13 cellular contexts compared by ENCODE assay signal in genomic region chrX:110125435-110125834, GRCh38.
DNase-seq lines count a peak whose midpoint lies in the region; ATAC-seq, FAIRE-seq and TF ChIP-seq lines count a peak whose summit lies in the region.
"Had no signal": no experiment of that assay in that cellular context is flagged by ENCODE, and none has a peak within 500 bp of the region (broad histone marks: within the 10 kb centered on the region; RNA-seq: fewer than 3 reads in every experiment).

No MANE protein-coding gene starts in this region.

- no peaks in the 10 kb centered on the region for H3K79me1 ChIP-seq in trophoblast cell (ENCODE audit: low read length)

- H4K12ac ChIP-seq in trophoblast cell (ENCODE audit: low read depth, low read length), result no peak overlapping the region

- H3K4me1 ChIP-seq in adipocyte (ENCODE audit: control insufficient read depth, insufficient read depth, low read length) (peaks cover 5% of the 10 kb centered on the region), kidney (ENCODE audit: control insufficient read depth in 1 of 2, insufficient read depth in 1 of 2, low read depth in 1 of 2, low read length in 2 of 2) (no peaks in the 10 kb centered on the region), trophoblast cell (ENCODE audit: control insufficient read depth in 1 of 2, insufficient read depth in 2 of 2, low read length in 2 of 2) (no peaks in the 10 kb centered on the region)

- H3K27ac ChIP-seq in kidney (ENCODE audit: low read depth in 2 of 2, low read length in 2 of 2), result no peak overlapping the region
- H3K27ac ChIP-seq in trophoblast cell (ENCODE audit: low read depth, low read length), result no peak overlapping the region
- H3K27ac ChIP-seq: dorsolateral prefrontal cortex, KMS-11, skin epidermis had no signal

- H3K4ac ChIP-seq in trophoblast cell (ENCODE audit: low read depth, low read length), result no peak overlapping the region

- H3K27me3 ChIP-seq in adipocyte (replicated peaks; ENCODE audit: control insufficient read depth, insufficient read depth, low read length) (peaks cover 5% of the 10 kb centered on the region), trophoblast cell (ENCODE audit: insufficient read depth, low read length) (no peaks in the 10 kb centered on the region)

- peak; percentile 8 for DNase-seq in AG20443 (ENCODE audit: low spot score)
- DNase-seq in HFF-Myc (ENCODE audit: extremely low read depth, low read depth), result no peak
- peak; percentile 10 for DNase-seq in adipocyte (ENCODE audit: low read depth)
- no peak for DNase-seq in kidney
- no peak for DNase-seq in NCI-H510A treated with DMSO at 0.1 percent for 48 hours (lab: John Stamatoyannopoulos, UW)
- DNase-seq in trophoblast cell, result no peak
- no peak for DNase-seq in activated CD4-positive, alpha-beta T cell treated with anti-CD3 and anti-CD28 coated beads, Interleukin-2, amount 50 U/mL, for 4 hours
- DNase-seq: EL; stimulated activated naive CD8-positive, alpha-beta T cell treated with anti-CD3 and anti-CD28 coated beads, Interleukin-15, Interleukin-2, amounts not matched to agents 100 U/mL and 50 U/mL, for 24 hours had no signal

- no CpG with 5 or more reads among the region's 4 CpGs for WGBS in trophoblast cell (ENCODE audit: extremely low coverage, insufficient coverage, insufficient read length)

- H3K14ac ChIP-seq in trophoblast cell (ENCODE audit: low read length), result no peak overlapping the region

- peaks cover 3% of the 10 kb centered on the region for H3K9me3 ChIP-seq in adipocyte (ENCODE audit: control insufficient read depth, low read length)
- H3K9me3 ChIP-seq in kidney (ENCODE audit: control insufficient read depth in 1 of 2, low read length in 2 of 2), result no peaks in the 10 kb centered on the region
- H3K9me3 ChIP-seq in trophoblast cell (ENCODE audit: insufficient read depth, low read depth, low read length), result no peaks in the 10 kb centered on the region

- no peak for FAIRE-seq in kidney (lab: Jason Lieb, UNC)

- ATAC-seq in GM21526 (IDR thresholded peaks at IDR 0.05; ENCODE audit: low FRiP score, unreplicated experiment), result no peak
- ATAC-seq: stimulated activated naive CD8-positive, alpha-beta T cell treated with anti-CD3 and anti-CD28 coated beads, Interleukin-15, Interleukin-2, amounts not matched to agents 100 U/mL and 50 U/mL, for 24 hours had no signal

- no peak overlapping the region for H3K18ac ChIP-seq in trophoblast cell (ENCODE audit: low read length)

- no peak overlapping the region for H4K91ac ChIP-seq in trophoblast cell (ENCODE audit: low read depth, low read length)

- no peaks in the 10 kb centered on the region for H3K36me3 ChIP-seq in adipocyte (ENCODE audit: control insufficient read depth, insufficient read depth, low read length, severe bottlenecking)
- H3K36me3 ChIP-seq in kidney (ENCODE audit: control insufficient read depth in 1 of 2, insufficient read depth in 2 of 2, low read length in 2 of 2), result no peaks in the 10 kb centered on the region
- H3K36me3 ChIP-seq in trophoblast cell (ENCODE audit: control insufficient read depth in 1 of 2, insufficient read depth in 2 of 2, low read length in 2 of 2), result no peaks in the 10 kb centered on the region

- H3K9ac ChIP-seq in adipocyte (ENCODE audit: low read length) (no peak overlapping the region), kidney (ENCODE audit: low read length in 2 of 2) (no peak overlapping the region), trophoblast cell (ENCODE audit: low read length) (no peak overlapping the region)
- H3K9ac ChIP-seq: KMS-11 had no signal

- intact Hi-C loops in kidney (cut with DNase I), result no loop called here

- H3K79me2 ChIP-seq in trophoblast cell (ENCODE audit: control insufficient read depth, insufficient read depth, low read length, poor library complexity), result no peaks in the 10 kb centered on the region

- TF ChIP-seq CTCF in HFF-Myc (IDR thresholded peaks at IDR 0.05; ENCODE audit: low read depth, low read length, missing control alignments), result peak; percentile 14
- TF ChIP-seq CTCF in kidney (IDR thresholded peaks at IDR 0.05; ENCODE audit: borderline replicate concordance, extremely low read depth, insufficient read depth), result peak; percentile 7

- no peak overlapping the region for H2BK12ac ChIP-seq in trophoblast cell (ENCODE audit: low read length)

- H3K4me3 ChIP-seq in HFF-Myc (replicated peaks; ENCODE audit: low read depth, low read length) (no peak overlapping the region), adipocyte (ENCODE audit: low read length) (no peak overlapping the region), kidney (ENCODE audit: low read length in 2 of 2) (no peak overlapping the region), trophoblast cell (ENCODE audit: low read depth, low read length) (no peak overlapping the region)
- H3K4me3 ChIP-seq: dorsolateral prefrontal cortex, skin epidermis had no signal

- H2BK120ac ChIP-seq in trophoblast cell (ENCODE audit: insufficient read depth, low read length, poor library complexity), result no peak overlapping the region

- no peak overlapping the region for H3K4me2 ChIP-seq in trophoblast cell (ENCODE audit: low read length)
- H3K4me2 ChIP-seq: KMS-11 had no signal

- H2BK5ac ChIP-seq in trophoblast cell (ENCODE audit: low read depth, low read length, poor library complexity), result no peak overlapping the region

- no peak overlapping the region for H3K23ac ChIP-seq in trophoblast cell (ENCODE audit: low read length)

- no peak overlapping the region for H2AK5ac ChIP-seq in trophoblast cell (ENCODE audit: low read length)

- H2AFZ ChIP-seq in trophoblast cell (ENCODE audit: insufficient read depth, low read length, poor library complexity), result no peak overlapping the region

- no peak overlapping the region for H4K8ac ChIP-seq in trophoblast cell (ENCODE audit: low read depth, low read length)

Comparison
In these comparisons a context has a peak if more than half of its experiments do, and no peak if none do; other contexts are left out.
1. DNase-seq: peak in AG20443 (single experiment) and adipocyte (single experiment); none in HFF-Myc (single experiment), kidney (single experiment), NCI-H510A treated with DMSO at 0.1 percent for 48 hours (single experiment), trophoblast cell (0 of 2) and activated CD4-positive, alpha-beta T cell treated with anti-CD3 and anti-CD28 coated beads, Interleukin-2, amount 50 U/mL, for 4 hours (0 of 2).